ENCODE assay signal across 9 cellular contexts in genomic region chr9:17802249-17802857, GRCh38.
DNase-seq lines count a peak whose midpoint lies in the region; TF ChIP-seq lines count a peak whose summit lies in the region.
"Had no signal": no experiment of that assay in that cellular context is flagged by ENCODE, and none has a peak within 500 bp of the region (broad histone marks: within the 10 kb centered on the region; RNA-seq: fewer than 3 reads in every experiment).

No MANE protein-coding gene starts in this region.

- TF ChIP-seq CTCF in coronary artery (IDR thresholded peaks at IDR 0.05) (peak; percentile 15), osteocyte (IDR thresholded peaks at IDR 0.05) (peak; percentile 62), GM13976 (IDR thresholded peaks at IDR 0.05; ENCODE audit: borderline replicate concordance, control extremely low read depth, extremely low read depth, insufficient read depth, missing control alignments) (no peak)

- H3K4me3 ChIP-seq in coronary artery = no peak overlapping the region

- no peaks in the 10 kb centered on the region for H3K4me1 Mint-ChIP-seq in osteocyte (ENCODE audit: unreplicated experiment)

- H3K27me3 Mint-ChIP-seq in osteocyte (ENCODE audit: unreplicated experiment) = peaks cover 43% of the 10 kb centered on the region

- peak; percentile 6 for DNase-seq in NCI-H2029 treated with DMSO at 0.1 percent for 48 hours (lab: John Stamatoyannopoulos, UW)
- no peak for DNase-seq in NCI-H2029 (lab: John Stamatoyannopoulos, UW)
- DNase-seq in NCI-H1694 treated with DMSO at 0.1 percent for 48 hours (lab: John Stamatoyannopoulos, UW) = peak; percentile 26
- no peak for DNase-seq in coronary artery (ENCODE audit: low spot score)
- no peak for DNase-seq in osteocyte (ENCODE audit: extremely low spot score, unreplicated experiment)
- no peak for DNase-seq in SK-N-DZ (ENCODE audit: low spot score)
- DNase-seq in stimulated activated CD4-positive, alpha-beta T cell treated with anti-CD3 and anti-CD28 coated beads, Interleukin-2, amount 100 ng/mL, for 48 hours = no peak
- DNase-seq in GM13976 (ENCODE audit: low spot score) = no peak
- DNase-seq: T1000 had no signal

- H3K27ac ChIP-seq in coronary artery = no peak overlapping the region

- H3K9me3 Mint-ChIP-seq in osteocyte (ENCODE audit: unreplicated experiment) = no peaks in the 10 kb centered on the region

- in situ Hi-C loops in GM13976 (cut with MboI; ENCODE audit: low sequenced_read_pairs, unreplicated experiment) = loop anchor here (25.0 kb wide), 3 partner anchors 265 to 1235 kb away; partner anchors contain the start of genes RRAGA and SAXO1

- H3K36me3 Mint-ChIP-seq in osteocyte (ENCODE audit: unreplicated experiment) = no peaks in the 10 kb centered on the region

- H3K27ac Mint-ChIP-seq in osteocyte (ENCODE audit: unreplicated experiment) = no peak overlapping the region

- no peak overlapping the region for H3K4me3 Mint-ChIP-seq in osteocyte (ENCODE audit: unreplicated experiment)

Comparison
In these comparisons a context has a peak if more than half of its experiments do, and no peak if none do; other contexts are left out.
1. DNase-seq: peak in NCI-H2029 treated with DMSO at 0.1 percent for 48 hours (single experiment) and NCI-H1694 treated with DMSO at 0.1 percent for 48 hours (single experiment); none in NCI-H2029 (single experiment), coronary artery (single experiment), osteocyte (single experiment), SK-N-DZ (single experiment), stimulated activated CD4-positive, alpha-beta T cell treated with anti-CD3 and anti-CD28 coated beads, Interleukin-2, amount 100 ng/mL, for 48 hours (0 of 2) and GM13976 (single experiment).